In the genomic region with DNA sequence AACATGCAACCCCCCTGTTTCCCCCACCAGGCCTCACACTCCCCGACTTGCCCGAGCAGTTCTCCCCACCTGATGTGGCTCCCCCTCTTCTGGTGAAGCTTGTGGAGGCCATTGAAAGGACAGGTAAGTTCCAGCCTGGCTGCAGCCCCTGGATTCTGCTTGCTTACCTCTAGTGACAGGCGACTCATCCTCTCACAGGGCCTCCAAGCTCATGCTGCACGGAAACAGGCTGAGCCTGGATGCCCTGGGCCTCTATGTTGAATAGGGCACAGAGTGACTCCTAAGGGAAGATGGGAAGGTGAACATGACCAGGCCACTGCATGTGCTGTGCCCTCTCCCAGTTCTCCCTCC, we compare ENCODE assay signal across 8 cellular contexts. TPM values are rescaled to one million over a fixed set of nuclear protein-coding genes. Genes with fewer than 3 reads are reported as not detected.
DNase-seq lines count a peak whose midpoint lies in the region; ATAC-seq, FAIRE-seq and TF ChIP-seq lines count a peak whose summit lies in the region.

No MANE protein-coding gene starts in this region.

- peak; percentile 30 for DNase-seq in GM23248
- DNase-seq in adrenal gland = no peak
- DNase-seq in natural killer cell treated with Interleukin-12 subunit alpha and Interleukin-12 subunit beta and Interleukin-15 and Interleukin-18, amount 100 ng/mL, for 72 hours (ENCODE audit: low spot score) = no peak
- DNase-seq in HPDE6-E6E7 (ENCODE audit: extremely low spot score) = no peak
- no peak for DNase-seq in pancreas

- H3K9me2 ChIP-seq in GM23248 (ENCODE audit: insufficient read depth) = no peaks in the 10 kb centered on the region

- no peak overlapping the region for H3K9ac ChIP-seq in GM23248

- H3K27ac ChIP-seq in ACC112 (ENCODE audit: low read depth, low read length) = no peak overlapping the region
- no peak overlapping the region for H3K27ac ChIP-seq in GM23248
- peak overlapping the region in 4 of 5 donors; percentile 21 to 88 (median 86) for H3K27ac ChIP-seq in adrenal gland
- H3K27ac ChIP-seq in pancreas = peak overlapping the region in 1 of 4 donors; percentile 60

- no peak for TF ChIP-seq CTCF in adrenal gland (IDR thresholded peaks at IDR 0.05)
- no peak for TF ChIP-seq CTCF in pancreas (IDR thresholded peaks at IDR 0.05)

- H3K27me3 ChIP-seq in ACC112 (ENCODE audit: insufficient read depth, low read length) = no peaks in the 10 kb centered on the region
- no peaks in the 10 kb centered on the region for H3K27me3 ChIP-seq in GM23248 (replicated peaks; ENCODE audit: insufficient read depth)
- no peaks in the 10 kb centered on the region for H3K27me3 ChIP-seq in adrenal gland
- no peaks in the 10 kb centered on the region for H3K27me3 ChIP-seq in pancreas

- no peaks in the 10 kb centered on the region for H4K20me1 ChIP-seq in GM23248 (ENCODE audit: insufficient read depth)

- peaks cover 7 to 10% of the 10 kb centered on the region in 2 donors for H3K4me1 Mint-ChIP-seq in natural killer cell treated with Interleukin-12 subunit alpha and Interleukin-12 subunit beta and Interleukin-15 and Interleukin-18, amount 100 ng/mL, for 72 hours (ENCODE audit: low read depth in 2 of 2)

- H2AFZ ChIP-seq in ACC112 (ENCODE audit: low read length, unreplicated experiment) (no peak overlapping the region), GM23248 (no peak overlapping the region)

- H3K36me3 ChIP-seq in ACC112 (ENCODE audit: insufficient read depth, low read length) (no peaks in the 10 kb centered on the region), GM23248 (ENCODE audit: low read depth) (peaks cover under 1% of the 10 kb centered on the region; the same call in 1 of the 2 replicates), adrenal gland (replicated peaks in 1 of 2) (peaks cover 0 to 43% of the 10 kb centered on the region in 2 donors), pancreas (peaks cover 0 to 10% (median 9%) of the 10 kb centered on the region in 3 donors)

- TF ChIP-seq POLR2A in adrenal gland (IDR thresholded peaks at IDR 0.05) = no peak

- H3K79me2 ChIP-seq in ACC112 (ENCODE audit: control insufficient read depth, insufficient read depth, low read length, unreplicated experiment) (peaks cover under 1% of the 10 kb centered on the region), GM23248 (ENCODE audit: insufficient read depth) (peaks cover 2% of the 10 kb centered on the region; the same call in 1 of the 2 replicates)

- H3K4me1 ChIP-seq in ACC112 (ENCODE audit: control insufficient read depth, insufficient read depth, low read length, unreplicated experiment) (peaks cover 10% of the 10 kb centered on the region), GM23248 (ENCODE audit: insufficient read depth) (no peaks in the 10 kb centered on the region), adrenal gland (replicated peaks in 1 of 2) (peaks cover 36 to 47% of the 10 kb centered on the region in 2 donors), pancreas (peaks cover 13 to 23% (median 16%) of the 10 kb centered on the region in 3 donors)

- H3K4me3 ChIP-seq in ACC112 (ENCODE audit: low read depth, low read length) = peak overlapping the region; percentile 57; the same call in 1 of the 2 replicates
- no peak overlapping the region for H3K4me3 ChIP-seq in GM23248
- peak overlapping the region in 1 of 4 donors; percentile 38 for H3K4me3 ChIP-seq in adrenal gland
- H3K4me3 ChIP-seq in pancreas = peak overlapping the region in 1 of 4 donors; percentile 47

- WGBS in GM23248 (ENCODE audit: low coverage in 1 of 2, low lambda C conversion rate in 2 of 2, missing lambda C conversion rate in 2 of 2), 2 experiments = 79 to 92% methylated on average over 4 of the region's 4 CpGs
- 73 to 88% (median 83%) methylated on average over 3 to 4 of the region's 4 CpGs; no CpG with 5 or more reads in 1 of the 4 donors for WGBS in adrenal gland, 4 donors
- WGBS in pancreas, 2 donors = 93 to 94% methylated on average over 4 of the region's 4 CpGs

- no peak overlapping the region for H3K27ac Mint-ChIP-seq in natural killer cell treated with Interleukin-12 subunit alpha and Interleukin-12 subunit beta and Interleukin-15 and Interleukin-18, amount 100 ng/mL, for 72 hours

- H3K9me3 ChIP-seq in GM23248 (ENCODE audit: low read depth) (no peaks in the 10 kb centered on the region), adrenal gland (replicated peaks in 1 of 3) (no peaks in the 10 kb centered on the region), pancreas (no peaks in the 10 kb centered on the region)

- in situ Hi-C loops in GM23248 (cut with MboI) = no loop called here

- H3K9me3 Mint-ChIP-seq in natural killer cell treated with Interleukin-12 subunit alpha and Interleukin-12 subunit beta and Interleukin-15 and Interleukin-18, amount 100 ng/mL, for 72 hours = no peaks in the 10 kb centered on the region

- H3K4me2 ChIP-seq in GM23248 (ENCODE audit: unreplicated experiment) = no peak overlapping the region

- intact Hi-C loops in adrenal gland (cut with DNase I) (loop anchor here in 1 of 2 donors (5.0 kb wide), 1 partner anchor 43 kb away; no protein-coding TSS in a partner anchor), pancreas (cut with DNase I) (loop anchor here in 1 of 3 donors (10.0 kb wide), 1 partner anchor 46 kb away; no protein-coding TSS in a partner anchor)

- FAIRE-seq in pancreas (lab: Jason Lieb, UNC) = no peak

- no peaks in the 10 kb centered on the region for H3F3A ChIP-seq in GM23248 (ENCODE audit: insufficient read depth)

- peaks cover under 1% of the 10 kb centered on the region for H3K36me3 Mint-ChIP-seq in natural killer cell treated with Interleukin-12 subunit alpha and Interleukin-12 subunit beta and Interleukin-15 and Interleukin-18, amount 100 ng/mL, for 72 hours

- no peak for ATAC-seq in natural killer cell treated with Interleukin-12 subunit alpha and Interleukin-12 subunit beta and Interleukin-15 and Interleukin-18, amount 100 ng/mL, for 72 hours
- ATAC-seq in GM18519 (IDR thresholded peaks at IDR 0.05; ENCODE audit: low FRiP score, unreplicated experiment) = no peak
- no peak for ATAC-seq in GM19455 (IDR thresholded peaks at IDR 0.05; ENCODE audit: unreplicated experiment)
- no peak for ATAC-seq in pancreas

- peak overlapping the region; percentile 68 for H3K4me3 Mint-ChIP-seq in natural killer cell treated with Interleukin-12 subunit alpha and Interleukin-12 subunit beta and Interleukin-15 and Interleukin-18, amount 100 ng/mL, for 72 hours

- H3K27me3 Mint-ChIP-seq in natural killer cell treated with Interleukin-12 subunit alpha and Interleukin-12 subunit beta and Interleukin-15 and Interleukin-18, amount 100 ng/mL, for 72 hours = no peaks in the 10 kb centered on the region

RNA-seq across cellular contexts. Expression of gene PIK3R2, which starts 7.5 kb away (rescaled TPM):
- 29.2 and 48.9 TPM in 2 replicates for total RNA-seq in GM23248 (2014; rRNA removed; shearing (Covaris generic))
- polyA plus RNA-seq in GM23248 (2016; fragmentation: Nextera tagmentation; extraction: Ambion mirVana) (1.5 and 1.6 TPM in 2 replicates), adrenal gland (10 to 100 TPM in 2 of 3 donors, 1 to 10 TPM in 1; 6.7 to 21.0 (median 10.8) TPM), pancreas (1 to 10 TPM; 4.3 to 6.5 TPM)
- total RNA-seq in adrenal gland (100 to 1,000 TPM in 3 of 8 donors, 10 to 100 TPM in 5; 32.9 to 124 (median 80.4) TPM), pancreas (10 to 100 TPM; 11.6 to 21.2 (median 12.2) TPM)
- 10 to 100 TPM; 12.6 to 20.1 TPM for total RNA-seq in natural killer cell treated with Interleukin-12 subunit alpha and Interleukin-12 subunit beta and Interleukin-15 and Interleukin-18, amount 100 ng/mL, for 72 hours

RNA-seq across cellular contexts. Expression of gene IFI30, which starts 13.2 kb away (rescaled TPM):
- total RNA-seq in GM23248 (2014; rRNA removed; shearing (Covaris generic)) = 0.86 and 15.9 TPM in 2 replicates
- 10.3 and 14.3 TPM in 2 replicates for polyA plus RNA-seq in GM23248 (2016; fragmentation: Nextera tagmentation; extraction: Ambion mirVana)
- total RNA-seq in adrenal gland = 100 to 1,000 TPM; 103 to 372 (median 185) TPM
- 100 to 1,000 TPM in 2 of 3 donors, 10 to 100 TPM in 1; 99.2 to 268 (median 158) TPM for polyA plus RNA-seq in adrenal gland
- 100 to 1,000 TPM in 1 of 2 donors, 10 to 100 TPM in 1; 76.2 to 139 TPM for total RNA-seq in natural killer cell treated with Interleukin-12 subunit alpha and Interleukin-12 subunit beta and Interleukin-15 and Interleukin-18, amount 100 ng/mL, for 72 hours
- 100 to 1,000 TPM in 1 of 6 donors, 10 to 100 TPM in 5; 12.2 to 108 (median 23.2) TPM for total RNA-seq in pancreas
- 10 to 100 TPM; 21.4 to 22.2 TPM for polyA plus RNA-seq in pancreas

RNA-seq across cellular contexts. Expression of gene MPV17L2, which starts 32.6 kb away (rescaled TPM):
- total RNA-seq in GM23248 (2014; rRNA removed; shearing (Covaris generic)) = 43.2 and 69.4 TPM in 2 replicates
- 21.0 and 22.4 TPM in 2 replicates for polyA plus RNA-seq in GM23248 (2016; fragmentation: Nextera tagmentation; extraction: Ambion mirVana)
- 10 to 100 TPM; 10.3 to 47.4 (median 24.0) TPM for total RNA-seq in adrenal gland
- 10 to 100 TPM; 21.1 to 41.4 (median 40.8) TPM for polyA plus RNA-seq in adrenal gland
- total RNA-seq in natural killer cell treated with Interleukin-12 subunit alpha and Interleukin-12 subunit beta and Interleukin-15 and Interleukin-18, amount 100 ng/mL, for 72 hours = 10 to 100 TPM; 17.4 to 34.2 TPM
- 1 to 10 TPM; 2.8 to 6.2 (median 4.0) TPM for total RNA-seq in pancreas
- 10 to 100 TPM in 1 of 2 donors, 1 to 10 TPM in 1; 9.9 to 10.4 TPM for polyA plus RNA-seq in pancreas

RNA-seq across cellular contexts. Expression of gene RAB3A, which starts 43.4 kb away (rescaled TPM):
- total RNA-seq in GM23248 (2014; rRNA removed; shearing (Covaris generic)) = 1.4 and 1.8 TPM in 2 replicates
- polyA plus RNA-seq in GM23248 (2016; fragmentation: Nextera tagmentation; extraction: Ambion mirVana) (1.9 and 2.0 TPM in 2 replicates), adrenal gland (10 to 100 TPM in 1 of 3 donors, 1 to 10 TPM in 2; 4.0 to 16.6 (median 5.8) TPM), pancreas (1 to 10 TPM; 2.3 to 4.4 TPM)
- total RNA-seq in adrenal gland (10 to 100 TPM in 3 of 8 donors, 1 to 10 TPM in 5; 2.3 to 32.3 (median 6.9) TPM), pancreas (1 to 10 TPM in 5 of 6 donors, under 1 TPM in 1; 0.79 to 2.6 (median 1.6) TPM)
- total RNA-seq in natural killer cell treated with Interleukin-12 subunit alpha and Interleukin-12 subunit beta and Interleukin-15 and Interleukin-18, amount 100 ng/mL, for 72 hours = 1 to 10 TPM; 3.9 to 5.1 TPM

Comparison
In these comparisons a context has a peak if more than half of its experiments do, and no peak if none do; other contexts are left out.
1. H3K27ac ChIP-seq: peak in adrenal gland (4 of 5); none in ACC112 (single experiment) and GM23248 (single experiment).